ENCODE assay signal across 8 cellular contexts in the genomic region with DNA sequence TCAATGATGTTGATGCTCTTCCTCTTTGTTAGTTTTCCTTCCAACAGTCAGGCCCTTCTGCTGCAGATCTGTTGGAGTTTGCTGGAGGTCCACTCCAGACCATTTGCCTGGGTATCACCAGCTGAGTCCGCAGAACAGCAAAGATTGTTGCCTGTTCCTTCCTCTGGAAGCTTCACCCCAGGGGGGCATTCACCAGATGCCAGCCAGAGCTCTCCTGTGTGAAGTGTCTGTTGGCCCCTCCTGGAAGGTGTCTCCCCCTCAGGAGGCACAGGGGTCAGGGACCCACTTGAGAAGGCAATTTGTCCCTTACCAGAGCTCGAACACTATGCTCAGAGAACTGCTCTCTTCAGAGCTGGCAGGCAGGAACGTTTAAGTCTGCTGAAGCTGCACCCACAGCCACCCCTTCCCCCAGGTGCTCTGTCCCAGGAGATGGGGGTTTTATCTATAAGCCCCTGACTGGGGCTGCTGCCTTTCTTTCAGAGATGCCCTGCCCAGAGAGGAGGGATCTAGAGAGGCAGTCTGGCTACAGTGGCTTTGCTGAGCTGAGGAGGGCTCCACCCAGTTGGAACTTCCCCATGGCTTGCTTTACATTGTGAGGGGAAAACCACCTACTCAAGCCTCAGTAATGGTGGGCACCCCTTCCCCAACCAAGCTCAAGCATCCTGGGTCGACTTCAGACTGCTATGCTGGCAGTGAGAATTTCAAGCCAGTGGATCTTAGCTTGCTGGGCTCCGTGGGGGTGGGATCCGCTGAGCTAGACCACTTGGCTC. TPM values are rescaled to one million over a fixed set of nuclear protein-coding genes. Genes with fewer than 3 reads are reported as not detected.
DNase-seq lines count a peak whose midpoint lies in the region; ATAC-seq, FAIRE-seq and TF ChIP-seq lines count a peak whose summit lies in the region.
"Not testable (repeated sequence)": the region's sequence is repeated elsewhere in the genome, so short reads cannot be mapped to it uniquely, and the experiment has no call there.

No MANE protein-coding gene starts in this region.

- H3K18ac ChIP-seq in mesenchymal stem cell (ENCODE audit: low read depth in 1 of 2, low read length in 2 of 2) (peak overlapping the region; percentile 5 to 33), neuronal stem cell (ENCODE audit: low read length) (peak overlapping the region; percentile 45)

- H2BK120ac ChIP-seq in mesenchymal stem cell (ENCODE audit: low read depth, low read length); neuronal stem cell (ENCODE audit: low read depth, low read length): not testable (repeated sequence)

- 47% methylated on average over 6 of the region's 6 CpGs for WGBS in GM12878 (ENCODE audit: insufficient coverage, insufficient replicate concordance, low lambda C conversion rate, missing lambda C conversion rate)
- WGBS in endodermal cell (ENCODE audit: insufficient coverage in 1 of 2, insufficient read length in 1 of 2), 2 experiments, result 88 to 100% methylated on average over 1 to 6 of the region's 6 CpGs
- WGBS in mesenchymal stem cell, result 86% methylated on average over 5 of the region's 6 CpGs
- no CpG with 5 or more reads among the region's 6 CpGs for WGBS in neuronal stem cell (ENCODE audit: extremely low coverage in 2 of 2, insufficient read length in 2 of 2, insufficient replicate concordance in 1 of 2), 2 donors

- H3K36me3 ChIP-seq in GM23338 (ENCODE audit: insufficient read depth); GM12878 (ENCODE audit: control insufficient read depth in 2 of 2, insufficient read depth in 2 of 2, low read length in 1 of 2); endodermal cell (ENCODE audit: control insufficient read depth, insufficient read depth, low read length); neuronal stem cell (replicated peaks in 1 of 2; ENCODE audit: control insufficient read depth in 2 of 2, insufficient read depth in 2 of 2, low read length in 2 of 2): not testable (repeated sequence)
- H3K36me3 ChIP-seq in OCI-LY3 (replicated peaks; ENCODE audit: low read depth, low read length) (peaks cover 21% of the 10 kb centered on the region), mesenchymal stem cell (ENCODE audit: control insufficient read depth in 1 of 2, insufficient read depth in 2 of 2, low read depth in 1 of 2, low read length in 2 of 2) (peaks cover 0 to 11% of the 10 kb centered on the region in 2 experiments)

- not testable (repeated sequence) for H3K27me3 ChIP-seq in GM23338 (ENCODE audit: insufficient read depth); OCI-LY3 (ENCODE audit: low read depth, low read length); GM12878 (replicated peaks in 1 of 2; ENCODE audit: control insufficient read depth in 2 of 2, insufficient read depth in 2 of 2, low read length in 1 of 2); endodermal cell (ENCODE audit: control insufficient read depth, insufficient read depth, low read length, poor library complexity, severe bottlenecking); mesenchymal stem cell (ENCODE audit: control insufficient read depth in 1 of 2, insufficient read depth in 1 of 2, low read length in 2 of 2); neuronal stem cell (ENCODE audit: control insufficient read depth in 3 of 3, insufficient read depth in 3 of 3, low read depth in 1 of 3, low read length in 3 of 3)

- H3K23ac ChIP-seq in mesenchymal stem cell (ENCODE audit: low read length in 2 of 2); neuronal stem cell (ENCODE audit: low read depth, low read length, poor library complexity): not testable (repeated sequence)

- DNase-seq in GM12865 (ENCODE audit: low read depth) (peak; percentile 11), GM23338 (ENCODE audit: low spot score) (peak; percentile 11), endodermal cell (peak; percentile 62)
- DNase-seq in T-helper 17 cell; GM12878 (ENCODE audit: low read depth, low spot score); mesenchymal stem cell; neuronal stem cell (ENCODE audit: low spot score): not testable (repeated sequence)

- H3K9ac ChIP-seq in OCI-LY3 (ENCODE audit: low read length); GM12878 (ENCODE audit: control insufficient read depth, insufficient read depth, low read length); endodermal cell (ENCODE audit: extremely low read depth, low read length, poor library complexity, severe bottlenecking); mesenchymal stem cell (ENCODE audit: low read length); neuronal stem cell (ENCODE audit: low read depth, low read length, poor library complexity): not testable (repeated sequence)

- H3K4me3 Mint-ChIP-seq in GM23338, T-helper 17 cell, endodermal cell: not testable (repeated sequence)

- not testable (repeated sequence) for H3K79me1 ChIP-seq in mesenchymal stem cell (replicated peaks; ENCODE audit: low read length, poor library complexity, severe bottlenecking); neuronal stem cell (ENCODE audit: low read depth, low read length)

- peaks cover 37% of the 10 kb centered on the region for H3K9me3 Mint-ChIP-seq in GM23338
- H3K9me3 Mint-ChIP-seq in endodermal cell, result peaks cover 27% of the 10 kb centered on the region

- not testable (repeated sequence) for H3K4ac ChIP-seq in mesenchymal stem cell (ENCODE audit: low read depth in 1 of 2, low read length in 2 of 2); neuronal stem cell (ENCODE audit: low read length)

- H3K14ac ChIP-seq in mesenchymal stem cell (ENCODE audit: low read length in 2 of 2); neuronal stem cell (ENCODE audit: low read length): not testable (repeated sequence)

- not testable (repeated sequence) for H3K4me1 Mint-ChIP-seq in GM23338, T-helper 17 cell, endodermal cell

- not testable (repeated sequence) for H3K9me3 ChIP-seq in OCI-LY3 (ENCODE audit: insufficient read depth, low read length); T-helper 17 cell (ENCODE audit: control insufficient read depth, low read length, poor library complexity, severe bottlenecking); GM12878 (replicated peaks; ENCODE audit: control insufficient read depth, insufficient read depth, low read length); endodermal cell (ENCODE audit: control insufficient read depth, low read length); neuronal stem cell (replicated peaks in 1 of 2; ENCODE audit: control insufficient read depth in 2 of 2, insufficient read depth in 1 of 2, low read depth in 1 of 2, low read length in 2 of 2)
- peaks cover 11% of the 10 kb centered on the region for H3K9me3 ChIP-seq in mesenchymal stem cell (ENCODE audit: control insufficient read depth, low read length)

- CTCF ChIA-PET in GM12878 (lab: Yijun Ruan, JAX), result interaction anchor here (0.8 to 1.3 kb wide), 2 partner anchors 9 to 49 kb away, joined by 4 to 6 read pairs; no protein-coding TSS in a partner anchor

- not testable (repeated sequence) for TF ChIP-seq EP300 in GM12878 (IDR thresholded peaks at IDR 0.05; ENCODE audit: borderline replicate concordance in 1 of 2, control insufficient read depth in 1 of 2, low read depth in 2 of 2, low read length in 2 of 2)

- not testable (repeated sequence) for H3F3A ChIP-seq in GM23338 (replicated peaks; ENCODE audit: low read depth)

- not testable (repeated sequence) for H3K79me2 ChIP-seq in GM23338 (replicated peaks; ENCODE audit: insufficient read depth); GM12878 (ENCODE audit: control insufficient read depth, insufficient read depth, low read length)
- H3K79me2 ChIP-seq in OCI-LY3 (ENCODE audit: low read length), result peaks cover 22% of the 10 kb centered on the region

- intact Hi-C loops in GM12878 (cut with micrococcal nuclease; ENCODE audit: unreplicated experiment), result not testable (repeated sequence)

- not testable (repeated sequence) for TF ChIP-seq CTCF in GM12865 (IDR thresholded peaks at IDR 0.05; ENCODE audit: insufficient read depth, low read depth, low read length, missing control alignments); GM23338 (conservative IDR thresholded peaks at IDR 0.05; ENCODE audit: low read depth in 2 of 2); OCI-LY3 (IDR thresholded peaks at IDR 0.05; ENCODE audit: low read depth, low read length); GM12878 (IDR thresholded peaks at IDR 0.05 in 2 of 3, conservative IDR thresholded peaks at IDR 0.05 in 1 of 3; ENCODE audit: control insufficient read depth in 2 of 3, extremely low read depth in 1 of 3, insufficient read depth in 1 of 3, low read depth in 3 of 3, low read length in 3 of 3); endodermal cell (conservative IDR thresholded peaks at IDR 0.05)

- TF ChIP-seq POLR2A in GM12878 (IDR thresholded peaks at IDR 0.05; ENCODE audit: low read depth, low read length), result not testable (repeated sequence)

- not testable (repeated sequence) for H2AK5ac ChIP-seq in mesenchymal stem cell (ENCODE audit: low read length, severe bottlenecking); neuronal stem cell (ENCODE audit: low read depth, low read length)

- H4K20me1 ChIP-seq in GM23338 (replicated peaks; ENCODE audit: insufficient read depth); OCI-LY3 (ENCODE audit: insufficient read depth, low read length); GM12878 (ENCODE audit: control insufficient read depth, insufficient read depth): not testable (repeated sequence)

- H3K4me3 ChIP-seq in GM12865 (ENCODE audit: low read depth, low read length); GM23338; OCI-LY3 (ENCODE audit: low read length); GM12878; endodermal cell (ENCODE audit: low read length); mesenchymal stem cell (ENCODE audit: insufficient read depth in 1 of 2, low read depth in 1 of 2, low read length in 2 of 2); neuronal stem cell (ENCODE audit: low read length in 2 of 2): not testable (repeated sequence)

- H4K91ac ChIP-seq in mesenchymal stem cell (ENCODE audit: low read length); neuronal stem cell (ENCODE audit: low read depth, low read length, poor library complexity): not testable (repeated sequence)

- not testable (repeated sequence) for BruUV-seq in GM12878 (replicated peaks; lab: Mats Ljungman, UMichigan)

- H3K27me3 Mint-ChIP-seq in GM23338 (ENCODE audit: insufficient read depth, low read depth, poor library complexity); T-helper 17 cell; endodermal cell (ENCODE audit: insufficient read depth): not testable (repeated sequence)

- not testable (repeated sequence) for FAIRE-seq in GM12878 (lab: Jason Lieb, UNC)

- not testable (repeated sequence) for H3K4me2 ChIP-seq in GM23338; GM12878 (ENCODE audit: control insufficient read depth, insufficient read depth); mesenchymal stem cell (ENCODE audit: low read length, poor library complexity, severe bottlenecking); neuronal stem cell (ENCODE audit: insufficient read depth, low read length, poor library complexity, severe bottlenecking)
- peak overlapping the region; percentile 42 for H3K4me2 ChIP-seq in OCI-LY3 (ENCODE audit: low read length)

- not testable (repeated sequence) for H2BK5ac ChIP-seq in mesenchymal stem cell (ENCODE audit: low read depth, low read length, poor library complexity, severe bottlenecking); neuronal stem cell (ENCODE audit: low read length)

- H3K4me1 ChIP-seq in GM23338 (ENCODE audit: insufficient read depth); GM12878 (ENCODE audit: control insufficient read depth, insufficient read depth, low read length); endodermal cell (ENCODE audit: control insufficient read depth, insufficient read depth, low read length); mesenchymal stem cell (ENCODE audit: control insufficient read depth, insufficient read depth, low read depth, low read length); neuronal stem cell (ENCODE audit: control insufficient read depth in 2 of 2, insufficient read depth in 1 of 2, low read depth in 1 of 2, low read length in 2 of 2): not testable (repeated sequence)
- H3K4me1 ChIP-seq in OCI-LY3 (ENCODE audit: low read length), result peaks cover 19% of the 10 kb centered on the region

- H3K9me2 ChIP-seq in GM23338 (ENCODE audit: insufficient read depth), result not testable (repeated sequence)

- H3K27ac Mint-ChIP-seq in GM23338, T-helper 17 cell, endodermal cell: not testable (repeated sequence)

- SMC1A ChIA-PET in GM12878 (lab: Charles Lee; ENCODE audit: uncharacterized antibody, unreplicated experiment), result interaction anchor here (1.0 to 1.9 kb wide), 7 partner anchors 9 to 51 kb away, joined by 3 to 6 read pairs (median 4); no protein-coding TSS in a partner anchor

- in situ Hi-C loops in GM12878 (cut with MboI), result not testable (repeated sequence)

- ATAC-seq in GM23338, result not testable (repeated sequence)
- ATAC-seq in T-helper 17 cell (peak; percentile 41), GM12878 (peak; percentile 78)

- not testable (repeated sequence) for TF ChIP-seq RAD21 in GM12878 (IDR thresholded peaks at IDR 0.05; ENCODE audit: insufficient read depth, low read depth, low read length)

- not testable (repeated sequence) for H2BK15ac ChIP-seq in mesenchymal stem cell (ENCODE audit: low read depth, poor library complexity, severe bottlenecking); neuronal stem cell (ENCODE audit: low read length)

- peak overlapping the region; percentile 75 for H4K8ac ChIP-seq in mesenchymal stem cell (ENCODE audit: low read length)
- not testable (repeated sequence) for H4K8ac ChIP-seq in neuronal stem cell (ENCODE audit: low read depth, low read length)

- not testable (repeated sequence) for H2AFZ ChIP-seq in GM23338; OCI-LY3 (ENCODE audit: low read depth, low read length); GM12878 (ENCODE audit: control insufficient read depth, low read depth, low read length); mesenchymal stem cell (ENCODE audit: low read depth, low read length); neuronal stem cell (ENCODE audit: low read length)

- RAD21 ChIA-PET in GM12878 (lab: Charles Lee; ENCODE audit: unreplicated experiment), result interaction anchor here (1.0 to 1.3 kb wide), 2 partner anchors 24 to 48 kb away, joined by 3 read pairs; no protein-coding TSS in a partner anchor

- POLR2A ChIA-PET in GM12878 (lab: Charles Lee), result not testable (repeated sequence)

- peaks cover 55% of the 10 kb centered on the region for H3K36me3 Mint-ChIP-seq in GM23338 (ENCODE audit: low read depth)
- not testable (repeated sequence) for H3K36me3 Mint-ChIP-seq in T-helper 17 cell (ENCODE audit: low read depth); endodermal cell (ENCODE audit: low read depth)

- H2BK12ac ChIP-seq in mesenchymal stem cell (ENCODE audit: low read length in 2 of 2); neuronal stem cell (ENCODE audit: low read length): not testable (repeated sequence)

- H3K27ac ChIP-seq in GM23338 (ENCODE audit: low read depth); GM12878 (ENCODE audit: control insufficient read depth, insufficient read depth); endodermal cell (ENCODE audit: low read depth, low read length); mesenchymal stem cell (ENCODE audit: low read length, poor library complexity, severe bottlenecking); neuronal stem cell (replicated peaks; ENCODE audit: low read length): not testable (repeated sequence)
- H3K27ac ChIP-seq in OCI-LY3 (ENCODE audit: low read length), result peak overlapping the region; percentile 59

RNA-seq across cellular contexts. Expression of gene AHR, which starts 55.4 kb away (rescaled TPM):
- total RNA-seq in GM23338 (2014; rRNA removed; shearing (Covaris generic)), result 12.2 and 14.9 TPM in 2 replicates
- polyA plus RNA-seq in GM23338 (2016; fragmentation: Nextera tagmentation; extraction: Ambion mirVana) (3.4 and 3.5 TPM in 2 replicates), GM12878 (2011; rRNA removed) (1.7 and 2.2 TPM in 2 replicates), GM12878 (2014; fragmentation: Illumina TruSeq; extraction: Trizol) (8.3 and 9.6 TPM in 2 replicates), GM12878 (2014; fragmentation: Nextera tagmentation; extraction: Ambion mirVana) (1 to 10 TPM; 1.7 to 1.9 TPM), GM12878 (2014; rRNA removed) (3.3 and 3.8 TPM in 2 replicates), GM12878 (2016; fragmentation: Nextera tagmentation; extraction: Ambion mirVana) (1 to 10 TPM; 4.1 to 4.9 TPM)
- total RNA-seq in T-helper 17 cell (100 to 1,000 TPM; 139 to 208 TPM), GM12878 (2014; rRNA removed) (16.9 and 23.0 TPM in 2 replicates), GM12878 (2014; rRNA removed; fragmentation: Illumina TruSeq; extraction: Trizol) (14.3 and 16.0 TPM in 2 replicates), GM12878 (2021) (10.3 and 11.9 TPM in 2 replicates), endodermal cell (1 to 10 TPM; 5.6 to 6.0 TPM)
- 36.4 and 49.5 TPM in 2 replicates for total RNA-seq in GM12878 (2013; cell fraction: nucleolus; rRNA removed)
- polyA plus RNA-seq in GM12878 (2011; ENCODE audit: low read depth), result 3.6 TPM
- 0.95 and 1.3 TPM in 2 replicates for polyA plus RNA-seq in GM12878 (2011; cell fraction: cytosol; rRNA removed)
- polyA plus RNA-seq in GM12878 (2011; cell fraction: nucleus; rRNA removed), result 1.6 and 2.3 TPM in 2 replicates
- 4.4 and 6.7 TPM in 2 replicates for polyA plus RNA-seq in GM12878 (2012)
- 1.5 and 6.5 TPM in 2 replicates for polyA minus RNA-seq in GM12878 (2011; rRNA and poly(A)+ RNA removed)
- polyA minus RNA-seq in GM12878 (2011; cell fraction: cytosol; rRNA and poly(A)+ RNA removed), result 1.9 and 4.0 TPM in 2 replicates
- 5.7 and 7.2 TPM in 2 replicates for polyA minus RNA-seq in GM12878 (2011; cell fraction: nucleus; rRNA and poly(A)+ RNA removed)
- 3.0 TPM for polyA plus RNA-seq in endodermal cell (2013, experiment 1 of 2)
- polyA plus RNA-seq in endodermal cell (2013, experiment 2 of 2), result 3.8 TPM
- polyA plus RNA-seq in mesenchymal stem cell (2013, experiment 1 of 2), result 143 TPM
- polyA plus RNA-seq in mesenchymal stem cell (2013, experiment 2 of 2), result 140 TPM
- polyA plus RNA-seq in neuronal stem cell (2013, experiment 1 of 2), result 0.89 TPM
- 1.00 TPM for polyA plus RNA-seq in neuronal stem cell (2013, experiment 2 of 2)
